ENCODE assay signal across 8 cellular contexts in genomic region chr6:132279592-132280139, GRCh38.
DNase-seq lines count a peak whose midpoint lies in the region; ATAC-seq and TF ChIP-seq lines count a peak whose summit lies in the region.

No MANE protein-coding gene starts in this region.

- WGBS in hepatocyte (ENCODE audit: low lambda C conversion rate, missing lambda C conversion rate): under 1% methylated on average over 12 of the region's 12 CpGs

- no peaks in the 10 kb centered on the region for H3K4me1 ChIP-seq in hepatocyte (ENCODE audit: insufficient read depth)

- peak overlapping the region; percentile 95 for H2AFZ ChIP-seq in hepatocyte

- DNase-seq in GM13976 (ENCODE audit: low spot score) (peak; percentile 64), NCI-H1417 (lab: John Stamatoyannopoulos, UW) (peak; percentile 69 to 97 (median 78)), T-helper 2 cell (peak; percentile 29 to 70 (median 53)), astrocyte of the cerebellum (ENCODE audit: low read depth) (peak; percentile 60), hepatocyte (ENCODE audit: low spot score) (peak; percentile 85), retina (peak; percentile 88), cortex of kidney (lab: John Stamatoyannopoulos, UW) (no peak)

- H3K27me3 ChIP-seq in hepatocyte: no peaks in the 10 kb centered on the region

- no peak overlapping the region for H3K27ac ChIP-seq in hepatocyte

- H3K4me3 ChIP-seq in astrocyte of the cerebellum (ENCODE audit: low read depth, low read length) (peak overlapping the region; percentile 38), hepatocyte (peak overlapping the region; percentile 62)

- no peaks in the 10 kb centered on the region for H3K9me3 ChIP-seq in hepatocyte (ENCODE audit: low read depth)

- H3K79me2 ChIP-seq in hepatocyte: no peaks in the 10 kb centered on the region

- H4K20me1 ChIP-seq in hepatocyte (ENCODE audit: insufficient read depth, poor library complexity, severe bottlenecking): no peaks in the 10 kb centered on the region

- ATAC-seq in HG02763 (IDR thresholded peaks at IDR 0.05; ENCODE audit: unreplicated experiment): peak; percentile 94

- peak overlapping the region; percentile 90 for H3K4me2 ChIP-seq in hepatocyte

- peak; percentile 75 for TF ChIP-seq CTCF in GM13976 (IDR thresholded peaks at IDR 0.05; ENCODE audit: borderline replicate concordance, control extremely low read depth, extremely low read depth, insufficient read depth, missing control alignments)
- TF ChIP-seq CTCF in astrocyte of the cerebellum (IDR thresholded peaks at IDR 0.05; ENCODE audit: low read depth, low read length, missing control alignments): peak; percentile 84
- TF ChIP-seq CTCF in hepatocyte (IDR thresholded peaks at IDR 0.05; ENCODE audit: poor library complexity): peak; percentile 99

- H3K9me2 ChIP-seq in hepatocyte (replicated peaks; ENCODE audit: insufficient read depth): no peaks in the 10 kb centered on the region

- in situ Hi-C loops in GM13976 (cut with MboI; ENCODE audit: low sequenced_read_pairs, unreplicated experiment): loop anchor here (10.0 to 25.0 kb wide), 2 partner anchors 205 to 483 kb away; partner anchors contain the start of gene VNN2
- in situ Hi-C loops in astrocyte of the cerebellum (cut with HindIII; ENCODE audit: low sequenced_read_pairs): no loop called here

- H3K36me3 ChIP-seq in hepatocyte (replicated peaks; ENCODE audit: insufficient read depth, low read depth): no peaks in the 10 kb centered on the region
